Comparison of ENCODE assay signal across 26 cellular contexts in genomic region chr17:68482576-68483001, GRCh38. TPM values are rescaled to one million over a fixed set of nuclear protein-coding genes. Genes with fewer than 3 reads are reported as not detected.
DNase-seq lines count a peak whose midpoint lies in the region; ATAC-seq, FAIRE-seq and TF ChIP-seq lines count a peak whose summit lies in the region.
"Had no signal": no experiment of that assay in that cellular context is flagged by ENCODE, and none has a peak within 500 bp of the region (broad histone marks: within the 10 kb centered on the region; RNA-seq: fewer than 3 reads in every experiment).

No MANE protein-coding gene starts in this region.

- H3K27me3 ChIP-seq in HepG2 (ENCODE audit: control insufficient read depth in 1 of 2, insufficient read depth in 2 of 2, low read length in 2 of 2) = no peaks in the 10 kb centered on the region

- no peak overlapping the region for H2AFZ ChIP-seq in HepG2 (ENCODE audit: low read length)

- intact Hi-C loops in HepG2 (cut with micrococcal nuclease; ENCODE audit: unreplicated experiment) = no loop called here

- H4K20me1 ChIP-seq in HepG2 (ENCODE audit: insufficient read depth, low read length) = no peaks in the 10 kb centered on the region

- H3K4me2 ChIP-seq in HepG2 (ENCODE audit: low read depth, low read length) = peak overlapping the region; percentile 14

- peak overlapping the region; percentile 62 for H3K27ac ChIP-seq in HepG2 (ENCODE audit: extremely low read length, insufficient read depth, low read length)
- H3K27ac ChIP-seq: C4-2B had no signal

- H3K4me3 Mint-ChIP-seq in WTC11 = no peak overlapping the region
- H3K4me3 Mint-ChIP-seq: B cell; CD8-positive, alpha-beta T cell had no signal

- H3K27me3 Mint-ChIP-seq in WTC11 (ENCODE audit: low read depth) = peaks cover 7% of the 10 kb centered on the region; the same call in 1 of the 2 replicates

- H3K4me1 Mint-ChIP-seq in WTC11 = peaks cover 10% of the 10 kb centered on the region

- TF ChIP-seq EP300 in HepG2 (IDR thresholded peaks at IDR 0.05; ENCODE audit: low read depth in 2 of 2, low read length in 2 of 2) (peak in 1 of 2 experiments; percentile 98; a peak in 2 of 4 replicates), HepG2 (CRISPR knock-in tag; IDR thresholded peaks at IDR 0.05; ENCODE audit: borderline replicate concordance) (peak; percentile 92)

- H3K4me3 ChIP-seq in HepG2 (replicated peaks in 1 of 3; ENCODE audit: insufficient read depth in 1 of 3, low read depth in 2 of 3, low read length in 3 of 3) = no peak overlapping the region; a peak in 1 of 6 replicates
- H3K4me3 ChIP-seq: GM12878 had no signal

- no peak for TF ChIP-seq RAD21 in HepG2 (CRISPR knock-in tag; IDR thresholded peaks at IDR 0.05)

- H3K4me1 ChIP-seq in HepG2 (ENCODE audit: insufficient read depth, low read length) = peaks cover 70% of the 10 kb centered on the region

- POLR2A ChIA-PET in HepG2 (lab: Yijun Ruan, JAX) = interaction anchor here (0.7 to 1.6 kb wide), 6 partner anchors 8 to 277 kb away, joined by 3 to 6 read pairs (median 4); partner anchors contain the start of genes AMZ2 and PRKAR1A
- POLR2A ChIA-PET in WTC11 (lab: Charles Lee) = no interaction called here

- CTCF ChIA-PET in HepG2 (lab: Yijun Ruan, JAX; ENCODE audit: low intra/inter-chr PET ratio, low total read pairs) = no interaction called here
- CTCF ChIA-PET in WTC11 (lab: Charles Lee) = interaction anchor here (1.7 kb wide), 1 partner anchor 282 kb away, joined by 4 read pairs; no protein-coding TSS in a partner anchor

- peaks cover 7% of the 10 kb centered on the region for H3K9me3 Mint-ChIP-seq in WTC11
- H3K9me3 Mint-ChIP-seq: CD8-positive, alpha-beta T cell had no signal

- WGBS in HepG2 (ENCODE audit: low lambda C conversion rate) = 2% methylated on average over 4 of the region's 4 CpGs

- 0 out of 2 replicates have a peak overlapping the region, but pooled peaks have one; percentile 4 for H3K9ac ChIP-seq in HepG2 (ENCODE audit: insufficient read depth, low read depth, low read length)

- no peaks in the 10 kb centered on the region for H3K36me3 ChIP-seq in HepG2 (replicated peaks in 1 of 2; ENCODE audit: control insufficient read depth in 1 of 2, insufficient read depth in 2 of 2, low read length in 2 of 2)

- ATAC-seq in HepG2 (peak; percentile 86), WTC11 (no peak)
- ATAC-seq: CD8-positive, alpha-beta T cell; GM12878 had no signal

- H3K27ac Mint-ChIP-seq in WTC11 = no peak overlapping the region
- H3K27ac Mint-ChIP-seq: B cell; CD8-positive, alpha-beta T cell had no signal

- H3K36me3 Mint-ChIP-seq in WTC11 = no peaks in the 10 kb centered on the region
- H3K36me3 Mint-ChIP-seq: CD8-positive, alpha-beta T cell had no signal

- peak; percentile 77 for FAIRE-seq in HepG2 (lab: Jason Lieb, UNC)
- FAIRE-seq: GM12878, H1 had no signal

- TF ChIP-seq CTCF in HepG2 (CRISPR knock-in tag; IDR thresholded peaks at IDR 0.05) = no peak
- no peak for TF ChIP-seq CTCF in WTC11 (IDR thresholded peaks at IDR 0.05)

- DNase-seq in HuH-7 (ENCODE audit: low spot score) (peak; percentile 81), NCI-H69 (lab: John Stamatoyannopoulos, UW) (peak; percentile 58), SHP77 treated with DMSO at 0.1 percent for 48 hours (lab: John Stamatoyannopoulos, UW) (peak; percentile 25), HepG2 (ENCODE audit: low spot score) (peak; percentile 97), WTC11 (ENCODE audit: low spot score) (no peak), midbrain (lab: John Stamatoyannopoulos, UW) (no peak), AG20443 (ENCODE audit: low spot score) (no peak)
- no peak for DNase-seq in effector CD8-positive, alpha-beta T cell (lab: John Stamatoyannopoulos, UW)
- DNase-seq: CD8-positive, alpha-beta T cell; DMS 273 treated with DMSO at 0.1 percent for 48 hours; DMS79; EL; GDM1; HCEC 1CT; Karpas-422; NCI-H1105; NCI-H1436 treated with DMSO at 0.1 percent for 48 hours; NCI-H2029 treated with DMSO at 0.1 percent for 48 hours; NCI-H526 treated with DMSO at 0.1 percent for 48 hours; Right ventricle myocardium superior; RPMI8226; T-helper 1 cell had no signal

- BruUV-seq in HepG2 (replicated peaks; lab: Mats Ljungman, UMichigan) = no TSS peak

- peaks cover 6% of the 10 kb centered on the region for H3K9me3 ChIP-seq in HepG2 (ENCODE audit: low read length)

- no peaks in the 10 kb centered on the region for H3K79me2 ChIP-seq in HepG2 (ENCODE audit: insufficient read depth, low read length)

- no peak for TF ChIP-seq POLR2A in HepG2 (IDR thresholded peaks at IDR 0.05; ENCODE audit: insufficient read depth in 1 of 2, low read depth in 2 of 2, low read length in 2 of 2)

- in situ Hi-C loops in HepG2 (cut with HindIII; ENCODE audit: extremely low pct_ligation_motif_present, low pct_unique_long_range_greater_than_20kb) = no loop called here

TF ChIP-seq in WTC11, 78 proteins besides CTCF, POLR2A, EP300 and RAD21:
- TF ChIP-seq ERG (CRISPR knock-in tag; IDR thresholded peaks at IDR 0.05) = no peak

RNA-seq across cellular contexts. Expression of gene WIPI1, which starts 25.3 kb away (rescaled TPM):
- 27.1 and 29.4 TPM in 2 replicates for total RNA-seq in HepG2 (2016; rRNA removed; fragmentation: Illumina TruSeq; extraction: Trizol)
- 42.3 and 43.2 TPM in 2 replicates for total RNA-seq in HepG2 (2016; cell fraction: cytosol; rRNA removed; fragmentation: Illumina TruSeq; extraction: Trizol; ENCODE audit: low read depth)
- 26.8 and 26.9 TPM in 2 replicates for total RNA-seq in HepG2 (2016; cell fraction: insoluble cytoplasmic fraction; rRNA removed; fragmentation: Illumina TruSeq; extraction: Trizol)
- 52.2 and 60.9 TPM in 2 replicates for total RNA-seq in HepG2 (2016; cell fraction: membrane; rRNA removed; fragmentation: Illumina TruSeq; extraction: Trizol)
- total RNA-seq in HepG2 (2016; cell fraction: nucleus; rRNA removed; fragmentation: Illumina TruSeq; extraction: Trizol) = 20.0 and 20.6 TPM in 2 replicates
- polyA plus RNA-seq in HepG2 (2011; rRNA removed) = 135 and 141 TPM in 2 replicates
- 141 and 148 TPM in 2 replicates for polyA plus RNA-seq in HepG2 (2011; cell fraction: cytosol; rRNA removed)
- polyA plus RNA-seq in HepG2 (2011; cell fraction: nucleus; rRNA removed) = 91.7 and 99.3 TPM in 2 replicates
- 48.1 and 57.2 TPM in 2 replicates for polyA plus RNA-seq in HepG2 (2012)
- 45.3 and 47.3 TPM in 2 replicates for polyA plus RNA-seq in HepG2 (2016; cell fraction: cytosol; fragmentation: Illumina TruSeq; extraction: Trizol; ENCODE audit: low read depth)
- 33.2 and 35.9 TPM in 2 replicates for polyA plus RNA-seq in HepG2 (2016; cell fraction: insoluble cytoplasmic fraction; fragmentation: Illumina TruSeq; extraction: Trizol; ENCODE audit: low read depth)
- polyA plus RNA-seq in HepG2 (2016; cell fraction: membrane; fragmentation: Illumina TruSeq; extraction: Trizol; ENCODE audit: low read depth) = 57.1 and 57.2 TPM in 2 replicates
- polyA plus RNA-seq in HepG2 (2016; cell fraction: nucleus; fragmentation: Illumina TruSeq; extraction: Trizol; ENCODE audit: insufficient read depth, low read depth) = 21.9 and 35.2 TPM in 2 replicates
- 18.4 and 144 TPM in 2 replicates for polyA minus RNA-seq in HepG2 (2011; rRNA and poly(A)+ RNA removed; ENCODE audit: low replicate concordance)
- 64.7 and 68.0 TPM in 2 replicates for polyA minus RNA-seq in HepG2 (2011; cell fraction: cytosol; rRNA and poly(A)+ RNA removed)
- polyA minus RNA-seq in HepG2 (2011; cell fraction: nucleus; rRNA and poly(A)+ RNA removed) = 130 and 135 TPM in 2 replicates
- total RNA-seq in WTC11 (2021) = 16.2 to 29.3 TPM (median 17.5 TPM) in 3 replicates

RNA-seq across cellular contexts. Expression of gene PRKAR1A, which starts 29.6 kb away (rescaled TPM):
- total RNA-seq in HepG2 (2016; rRNA removed; fragmentation: Illumina TruSeq; extraction: Trizol) = 266 and 335 TPM in 2 replicates
- 24.5 and 25.0 TPM in 2 replicates for total RNA-seq in HepG2 (2016; cell fraction: cytosol; rRNA removed; fragmentation: Illumina TruSeq; extraction: Trizol; ENCODE audit: low read depth)
- 274 and 331 TPM in 2 replicates for total RNA-seq in HepG2 (2016; cell fraction: insoluble cytoplasmic fraction; rRNA removed; fragmentation: Illumina TruSeq; extraction: Trizol)
- total RNA-seq in HepG2 (2016; cell fraction: membrane; rRNA removed; fragmentation: Illumina TruSeq; extraction: Trizol) = 50.4 and 51.0 TPM in 2 replicates
- 144 and 151 TPM in 2 replicates for total RNA-seq in HepG2 (2016; cell fraction: nucleus; rRNA removed; fragmentation: Illumina TruSeq; extraction: Trizol)
- polyA plus RNA-seq in HepG2 (2011; rRNA removed) = 250 and 265 TPM in 2 replicates
- 227 and 241 TPM in 2 replicates for polyA plus RNA-seq in HepG2 (2011; cell fraction: cytosol; rRNA removed)
- 192 and 209 TPM in 2 replicates for polyA plus RNA-seq in HepG2 (2011; cell fraction: nucleus; rRNA removed)
- polyA plus RNA-seq in HepG2 (2012) = 200 and 223 TPM in 2 replicates
- polyA plus RNA-seq in HepG2 (2016; cell fraction: cytosol; fragmentation: Illumina TruSeq; extraction: Trizol; ENCODE audit: low read depth) = 19.1 and 23.5 TPM in 2 replicates
- polyA plus RNA-seq in HepG2 (2016; cell fraction: insoluble cytoplasmic fraction; fragmentation: Illumina TruSeq; extraction: Trizol; ENCODE audit: low read depth) = 302 and 333 TPM in 2 replicates
- 32.1 and 33.4 TPM in 2 replicates for polyA plus RNA-seq in HepG2 (2016; cell fraction: membrane; fragmentation: Illumina TruSeq; extraction: Trizol; ENCODE audit: low read depth)
- polyA plus RNA-seq in HepG2 (2016; cell fraction: nucleus; fragmentation: Illumina TruSeq; extraction: Trizol; ENCODE audit: insufficient read depth, low read depth) = 152 and 173 TPM in 2 replicates
- polyA minus RNA-seq in HepG2 (2011; rRNA and poly(A)+ RNA removed; ENCODE audit: low replicate concordance) = 250 and 886 TPM in 2 replicates
- polyA minus RNA-seq in HepG2 (2011; cell fraction: cytosol; rRNA and poly(A)+ RNA removed) = 449 and 493 TPM in 2 replicates
- polyA minus RNA-seq in HepG2 (2011; cell fraction: nucleus; rRNA and poly(A)+ RNA removed) = 609 and 625 TPM in 2 replicates
- total RNA-seq in WTC11 (2021) = 149 to 158 TPM (median 155 TPM) in 3 replicates

Comparison
In these comparisons a context has a peak if more than half of its experiments do, and no peak if none do; other contexts are left out.
1. DNase-seq: peak in HuH-7 (single experiment), NCI-H69 (single experiment), SHP77 treated with DMSO at 0.1 percent for 48 hours (single experiment) and HepG2 (single experiment); none in WTC11 (single experiment), midbrain (single experiment), AG20443 (single experiment) and effector CD8-positive, alpha-beta T cell (single experiment).